3 cellular contexts compared by ENCODE assay signal in the genomic region with DNA sequence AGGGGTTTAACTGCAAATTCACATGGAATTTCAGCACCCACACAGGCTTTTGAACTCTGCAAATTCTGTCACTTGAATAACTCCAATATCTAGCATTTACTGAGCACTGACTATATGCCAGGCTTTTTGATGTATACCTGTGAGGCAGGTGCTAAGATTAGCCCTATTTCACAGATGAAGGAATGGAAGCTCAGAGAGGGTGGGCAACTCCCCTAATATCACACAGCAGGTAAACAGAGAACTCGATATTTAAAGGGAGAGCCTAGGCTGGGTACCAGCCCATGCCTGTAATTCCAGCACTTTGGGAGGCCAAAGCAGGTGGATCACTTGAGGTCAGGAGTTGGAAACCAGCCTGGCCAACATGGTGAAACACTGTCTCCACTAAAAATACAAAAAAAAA.
A peak's percentile ranks its signal among the peaks of the same experiment; 100 is the strongest.
TF ChIP-seq lines count a peak whose summit lies in the region.

No MANE protein-coding gene starts in this region.

TF ChIP-seq in HEK293, 187 proteins besides CTCF, POLR2A, EP300 and RAD21:
- TF ChIP-seq ZNF768 (tag by site-specific recombination; IDR thresholded peaks at IDR 0.05), result 0 out of 2 replicates have a peak, but pooled peaks have one; percentile 44
TF ChIP-seq in HEK293: peak in this region for 1; not testable (repeated sequence) for 186.

TF ChIP-seq in K562, 482 proteins besides CTCF, POLR2A, EP300 and RAD21:
- TF ChIP-seq ZFP36 (IDR thresholded peaks at IDR 0.05; ENCODE audit: low read depth, low read length, partially characterized antibody), result peak; percentile 60
- peak; percentile 65 for TF ChIP-seq RBM25 (IDR thresholded peaks at IDR 0.05; ENCODE audit: low read depth, low read length, severe bottlenecking)

TF ChIP-seq in HepG2, 621 proteins besides CTCF, POLR2A, EP300 and RAD21:
- peak; percentile 40; the same call in 1 of the 2 replicates for TF ChIP-seq ZNF768 (CRISPR knock-in tag; IDR thresholded peaks at IDR 0.05)
